In genomic region chr12:75666126-75666979, GRCh38 we compare ENCODE assay signal across 14 cellular contexts.
DNase-seq lines count a peak whose midpoint lies in the region; ATAC-seq, FAIRE-seq and TF ChIP-seq lines count a peak whose summit lies in the region.
"Had no signal": no experiment of that assay in that cellular context is flagged by ENCODE, and none has a peak within 500 bp of the region (broad histone marks: within the 10 kb centered on the region; RNA-seq: fewer than 3 reads in every experiment).

No MANE protein-coding gene starts in this region.

- H3K27ac Mint-ChIP-seq in nephron = peak overlapping the region in 2 of 3 experiments; percentile 47 to 88
- H3K27ac Mint-ChIP-seq: activated B cell treated with CpG ODN at 0.5 μM for 24 hours; activated T-helper 2 cell treated with anti-CD3 and anti-CD28 coated beads, Interferon-gamma antibody, Interleukin-2, Interleukin-4, amounts not matched to agents 10 μg/mL and 5 μg/mL and 100 μg/mL, durations not matched to agents 14 hours and 24 hours and 36 hours; B cell had no signal

- H3K9ac ChIP-seq in Loucy (ENCODE audit: low read depth, low read length, poor library complexity, severe bottlenecking) = no peak overlapping the region

- ATAC-seq in GM21390 (IDR thresholded peaks at IDR 0.05; ENCODE audit: unreplicated experiment) (no peak), GM21576 (IDR thresholded peaks at IDR 0.05; ENCODE audit: unreplicated experiment) (no peak), HG02763 (IDR thresholded peaks at IDR 0.05; ENCODE audit: unreplicated experiment) (no peak)

- H3K9me2 ChIP-seq in Loucy (replicated peaks; ENCODE audit: low read depth, low read length) = no peaks in the 10 kb centered on the region

- H3K79me2 ChIP-seq in Loucy (ENCODE audit: insufficient read depth, low read length) = no peaks in the 10 kb centered on the region

- H3K9me3 ChIP-seq in Loucy (ENCODE audit: insufficient read depth, low read depth, low read length) = no peaks in the 10 kb centered on the region

- DNase-seq in AG08395 (ENCODE audit: low spot score) (peak; percentile 51), SHP77 (lab: John Stamatoyannopoulos, UW) (no peak)
- DNase-seq: activated B cell treated with CpG ODN at 0.5 μM for 24 hours, Karpas-422, NCI-H2171 treated with DMSO at 0.1 percent for 48 hours, RPMI8226 had no signal

- no peak overlapping the region for H3K4me2 ChIP-seq in Loucy (ENCODE audit: low read depth, low read length, poor library complexity, severe bottlenecking)

- H3F3A ChIP-seq in Loucy (ENCODE audit: low read depth) = no peaks in the 10 kb centered on the region

- H3K27me3 Mint-ChIP-seq in nephron (ENCODE audit: low read depth) = no peaks in the 10 kb centered on the region
- H3K27me3 Mint-ChIP-seq: activated B cell treated with CpG ODN at 0.5 μM for 24 hours had no signal

- H3K4me3 ChIP-seq in Loucy (ENCODE audit: low read length, poor library complexity, severe bottlenecking) = no peak overlapping the region

- H3K9me3 Mint-ChIP-seq in nephron = no peaks in the 10 kb centered on the region
- H3K9me3 Mint-ChIP-seq: activated B cell treated with CpG ODN at 0.5 μM for 24 hours; activated T-helper 2 cell treated with anti-CD3 and anti-CD28 coated beads, Interferon-gamma antibody, Interleukin-2, Interleukin-4, amounts not matched to agents 10 μg/mL and 5 μg/mL and 100 μg/mL, durations not matched to agents 14 hours and 24 hours and 36 hours had no signal

- H4K20me1 ChIP-seq in Loucy (ENCODE audit: insufficient read depth, low read length, poor library complexity, severe bottlenecking) = no peaks in the 10 kb centered on the region

- H3K36me3 Mint-ChIP-seq in nephron (ENCODE audit: low read depth) = no peaks in the 10 kb centered on the region

- peaks cover 20% of the 10 kb centered on the region for H3K4me1 ChIP-seq in Loucy (ENCODE audit: insufficient read depth, low read length, poor library complexity, severe bottlenecking)

- no peak overlapping the region for H3K4me3 Mint-ChIP-seq in nephron
- H3K4me3 Mint-ChIP-seq: activated B cell treated with CpG ODN at 0.5 μM for 24 hours, B cell had no signal

- H3K4me1 Mint-ChIP-seq in nephron = peaks cover 37% of the 10 kb centered on the region
- H3K4me1 Mint-ChIP-seq: activated B cell treated with CpG ODN at 0.5 μM for 24 hours, B cell had no signal

- TF ChIP-seq CTCF in Loucy (conservative IDR thresholded peaks at IDR 0.05; ENCODE audit: low read length) = no peak
- TF ChIP-seq CTCF in nephron (IDR thresholded peaks at IDR 0.05; ENCODE audit: unreplicated experiment in 3 of 3) = no peak

- H3K36me3 ChIP-seq in Loucy (ENCODE audit: insufficient read depth, low read length) = no peaks in the 10 kb centered on the region

- no peaks in the 10 kb centered on the region for H3K27me3 ChIP-seq in Loucy (ENCODE audit: insufficient read depth, low read length, poor library complexity, severe bottlenecking)

- H2AFZ ChIP-seq in Loucy (ENCODE audit: low read length) = peak overlapping the region; percentile 61; the same call in 1 of the 2 replicates

- FAIRE-seq in endometrium (lab: Jason Lieb, UNC) = peak; percentile 77
